9 cellular contexts compared by ENCODE assay signal in the genomic region with DNA sequence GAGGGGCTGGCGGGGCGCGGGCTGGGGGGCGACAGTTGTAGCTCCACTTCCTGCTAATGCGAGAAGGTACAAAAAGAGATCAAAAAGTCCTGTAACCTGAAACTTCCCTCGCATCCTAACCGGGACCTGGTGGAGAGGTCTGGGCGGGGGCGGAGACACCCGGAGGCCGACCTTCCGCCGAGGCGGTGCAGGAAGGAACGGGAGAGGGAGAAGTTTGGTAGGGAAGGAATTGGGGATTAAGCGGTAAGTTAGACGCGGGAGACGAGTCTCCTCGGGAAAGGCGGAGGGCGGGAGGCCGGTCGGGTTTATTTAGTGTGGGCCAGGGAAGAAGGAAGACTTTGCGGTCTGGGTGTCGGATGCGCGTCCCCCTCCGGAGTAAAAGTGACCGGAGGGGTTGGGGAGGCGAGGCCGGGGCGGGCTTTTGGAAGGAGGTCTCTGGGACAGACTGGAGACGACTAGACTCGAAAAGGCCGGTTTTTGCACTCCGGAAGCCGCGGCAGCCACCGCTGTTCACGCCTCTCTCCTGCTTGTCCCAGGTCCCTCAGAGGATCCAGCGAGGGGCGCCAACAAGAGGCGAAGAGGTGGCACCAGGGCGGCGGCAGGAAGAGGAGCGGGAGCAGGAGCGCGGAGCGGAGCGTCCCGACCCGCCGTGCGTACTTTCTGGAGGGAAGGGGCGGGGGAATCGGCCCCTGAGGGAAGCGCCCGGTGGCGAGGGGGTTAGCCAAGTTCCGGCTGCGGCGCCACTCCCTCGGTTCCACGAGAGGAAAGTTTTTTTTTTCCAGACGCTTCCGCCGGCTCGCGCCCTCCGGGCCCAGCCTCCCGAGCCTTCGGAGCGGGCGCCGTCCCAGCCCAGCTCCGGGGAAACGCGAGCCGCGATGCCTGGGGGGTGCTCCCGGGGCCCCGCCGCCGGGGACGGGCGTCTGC. TPM values are rescaled to one million over a fixed set of nuclear protein-coding genes. Genes with fewer than 3 reads are reported as not detected.
A peak's percentile ranks its signal among the peaks of the same experiment; 100 is the strongest.
DNase-seq lines count a peak whose midpoint lies in the region; ATAC-seq and TF ChIP-seq lines count a peak whose summit lies in the region.
"Had no signal": no experiment of that assay in that cellular context is flagged by ENCODE, and none has a peak within 500 bp of the region (broad histone marks: within the 10 kb centered on the region; RNA-seq: fewer than 3 reads in every experiment).

No MANE protein-coding gene starts in this region.

- H3K9ac ChIP-seq in iPS-20b (ENCODE audit: low read depth, low read length) = peak overlapping the region; percentile 92; the same call in 1 of the 2 replicates

- TF ChIP-seq CTCF in body of pancreas (IDR thresholded peaks at IDR 0.05) = no peak

- H3K4me1 ChIP-seq in body of pancreas = peaks cover 17% of the 10 kb centered on the region
- H3K4me1 ChIP-seq in iPS-20b (ENCODE audit: insufficient read depth, low read length) = peaks cover 11% of the 10 kb centered on the region; the same call in 1 of the 2 replicates

- H3K27me3 ChIP-seq in body of pancreas (no peaks in the 10 kb centered on the region), iPS-20b (ENCODE audit: insufficient read depth, low read length) (peaks cover 16% of the 10 kb centered on the region)

- intact Hi-C loops in body of pancreas (cut with DNase I) = no loop called here

- H3K4me3 ChIP-seq in body of pancreas = peak overlapping the region; percentile 46 to 82
- H3K4me3 ChIP-seq in iPS-20b (ENCODE audit: low read length) = peak overlapping the region; percentile 89
- peak overlapping the region; percentile 85 for H3K4me3 ChIP-seq in skeletal muscle cell (ENCODE audit: low read depth, low read length)

- peak; percentile 5 for ATAC-seq in HG02571 (IDR thresholded peaks at IDR 0.05; ENCODE audit: unreplicated experiment)
- peak; percentile 70 for ATAC-seq in body of pancreas
- ATAC-seq in GM18858 (IDR thresholded peaks at IDR 0.05; ENCODE audit: unreplicated experiment) = no peak

- DNase-seq in NCI-H2081 (lab: John Stamatoyannopoulos, UW) (peak; percentile 15 to 29), NCI-H2081 treated with DMSO at 0.1 percent for 48 hours (lab: John Stamatoyannopoulos, UW) (no peak), NCI-H774 (lab: John Stamatoyannopoulos, UW) (peak; percentile 64), body of pancreas (peak; percentile 48 to 65 (median 54)), skeletal muscle cell (ENCODE audit: low read depth) (peak; percentile 25)

- peak; percentile 14 to 32 (median 29) for TF ChIP-seq POLR2A in body of pancreas (IDR thresholded peaks at IDR 0.05)

- WGBS in body of pancreas, 2 donors = 0% methylated on average over 33 to 84 of the region's 87 CpGs

- H3K27ac ChIP-seq in body of pancreas (peak overlapping the region in 3 of 4 donors; percentile 57 to 86 (median 64)), iPS-20b (ENCODE audit: low read length) (peak overlapping the region; percentile 35)
- H3K27ac ChIP-seq: C4-2B had no signal

- H3K36me3 ChIP-seq in body of pancreas (replicated peaks in 1 of 2; ENCODE audit: insufficient read depth in 1 of 2, low read depth in 2 of 2) = no peaks in the 10 kb centered on the region
- peaks cover 24% of the 10 kb centered on the region; the same call in 1 of the 2 replicates for H3K36me3 ChIP-seq in iPS-20b (ENCODE audit: insufficient read depth, low read depth, low read length)

- H3K9me3 ChIP-seq in body of pancreas (no peaks in the 10 kb centered on the region), iPS-20b (ENCODE audit: insufficient read depth, low read depth, low read length) (no peaks in the 10 kb centered on the region)

RNA-seq across cellular contexts. Expression of a gene that starts 0.7 kb away (rescaled TPM):
- 10 to 100 TPM; 10.4 to 10.9 TPM for total RNA-seq in body of pancreas
